In the genomic region with DNA sequence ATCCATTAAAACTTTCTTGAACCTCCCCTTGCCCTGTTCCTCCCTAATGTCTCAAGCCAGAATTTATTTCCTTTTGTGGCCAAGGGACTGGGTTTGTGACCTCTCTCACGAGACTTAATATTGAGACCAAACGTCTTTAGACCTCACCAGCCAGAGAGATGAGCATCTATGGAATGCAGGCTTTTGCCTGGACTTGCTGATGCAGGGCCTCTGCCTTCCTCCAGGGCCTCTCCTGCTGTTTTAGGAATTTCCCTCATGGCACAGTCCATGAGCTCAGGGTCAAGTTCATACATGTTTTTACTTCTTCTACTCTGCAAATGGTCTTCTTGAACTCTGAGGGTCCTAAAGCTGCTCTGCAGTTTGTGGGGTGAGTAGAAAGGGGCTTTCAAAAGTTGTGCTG, we compare ENCODE assay signal across 13 cellular contexts. TPM values are rescaled to one million over a fixed set of nuclear protein-coding genes. Genes with fewer than 3 reads are reported as not detected.
DNase-seq lines count a peak whose midpoint lies in the region; ATAC-seq and TF ChIP-seq lines count a peak whose summit lies in the region.
"Had no signal": no experiment of that assay in that cellular context is flagged by ENCODE, and none has a peak within 500 bp of the region (broad histone marks: within the 10 kb centered on the region; RNA-seq: fewer than 3 reads in every experiment).

No MANE protein-coding gene starts in this region.

- DNase-seq in GM23338 (ENCODE audit: low spot score) (peak; percentile 81), adipocyte (ENCODE audit: low read depth) (peak; percentile 57), foreskin fibroblast (peak in 1 of 2 donors; percentile 33), prostate gland (ENCODE audit: low spot score) (peak; percentile 26), OCI-M2 (lab: John Stamatoyannopoulos, UW; ENCODE audit: unreplicated experiment) (no peak), NCI-H446 (lab: John Stamatoyannopoulos, UW) (no peak), occipital lobe (lab: John Stamatoyannopoulos, UW) (no peak)
- DNase-seq: activated CD4-positive, alpha-beta T cell treated with anti-CD3 and anti-CD28 coated beads for 36 hours; NCI-H774 had no signal

- H3K4me1 Mint-ChIP-seq in GM23338, result peaks cover 47% of the 10 kb centered on the region

- no peak overlapping the region for H3K27ac Mint-ChIP-seq in GM23338
- H3K27ac Mint-ChIP-seq: activated CD4-positive, alpha-beta T cell treated with anti-CD3 and anti-CD28 coated beads for 36 hours had no signal

- ATAC-seq in GM23338 (peak; percentile 90), HG02981 (IDR thresholded peaks at IDR 0.05; ENCODE audit: unreplicated experiment) (no peak)
- ATAC-seq: activated CD4-positive, alpha-beta T cell treated with anti-CD3 and anti-CD28 coated beads for 36 hours had no signal

- 36% methylated on average over 2 of the region's 2 CpGs for WGBS in prostate gland

- H3K4me3 Mint-ChIP-seq in GM23338, result no peak overlapping the region
- H3K4me3 Mint-ChIP-seq: activated CD4-positive, alpha-beta T cell treated with anti-CD3 and anti-CD28 coated beads for 36 hours had no signal

- no peaks in the 10 kb centered on the region for H3K36me3 Mint-ChIP-seq in GM23338 (ENCODE audit: low read depth)

- no peak overlapping the region for H2AFZ ChIP-seq in GM23338

- H3K79me2 ChIP-seq in GM23338 (replicated peaks; ENCODE audit: insufficient read depth), result no peaks in the 10 kb centered on the region

- H3K4me1 ChIP-seq in GM23338 (ENCODE audit: insufficient read depth), result peaks cover 35% of the 10 kb centered on the region
- H3K4me1 ChIP-seq in adipocyte (ENCODE audit: control insufficient read depth, insufficient read depth, low read length), result peaks cover 31% of the 10 kb centered on the region
- no peaks in the 10 kb centered on the region for H3K4me1 ChIP-seq in prostate gland (replicated peaks)

- H3K9me3 ChIP-seq in adipocyte (ENCODE audit: control insufficient read depth, low read length), result no peaks in the 10 kb centered on the region
- no peaks in the 10 kb centered on the region for H3K9me3 ChIP-seq in prostate gland
- H3K9me3 ChIP-seq: SJSA1 had no signal

- no peak for TF ChIP-seq POLR2A in prostate gland (IDR thresholded peaks at IDR 0.05)

- no peaks in the 10 kb centered on the region; the same call in none of the 2 replicates for H3K9me2 ChIP-seq in GM23338 (ENCODE audit: insufficient read depth)

- H3K9me3 Mint-ChIP-seq in GM23338, result no peaks in the 10 kb centered on the region

- H3K27me3 Mint-ChIP-seq in GM23338 (ENCODE audit: insufficient read depth, low read depth, poor library complexity), result peaks cover 4% of the 10 kb centered on the region
- H3K27me3 Mint-ChIP-seq: activated CD4-positive, alpha-beta T cell treated with anti-CD3 and anti-CD28 coated beads for 36 hours had no signal

- peak overlapping the region; percentile 41; the same call in 1 of the 2 replicates for H3K4me2 ChIP-seq in GM23338

- intact Hi-C loops in prostate gland (cut with DNase I), result no loop called here

- H3F3A ChIP-seq in GM23338 (replicated peaks; ENCODE audit: low read depth), result no peaks in the 10 kb centered on the region

- no peak overlapping the region for H3K9ac ChIP-seq in adipocyte (ENCODE audit: low read length)

- TF ChIP-seq CTCF in GM23338 (conservative IDR thresholded peaks at IDR 0.05; ENCODE audit: low read depth in 2 of 2), result no peak
- TF ChIP-seq CTCF in foreskin fibroblast (IDR thresholded peaks at IDR 0.05; ENCODE audit: low read depth, low read length), result peak; percentile 10
- peak in 1 of 4 experiments; percentile 28 for TF ChIP-seq CTCF in prostate gland (IDR thresholded peaks at IDR 0.05)

- H3K27me3 ChIP-seq in GM23338 (ENCODE audit: insufficient read depth) (no peaks in the 10 kb centered on the region), adipocyte (replicated peaks; ENCODE audit: control insufficient read depth, insufficient read depth, low read length) (no peaks in the 10 kb centered on the region), prostate gland (replicated peaks; ENCODE audit: insufficient read depth) (no peaks in the 10 kb centered on the region)
- H3K27me3 ChIP-seq: SJSA1 had no signal

- H4K20me1 ChIP-seq in GM23338 (replicated peaks; ENCODE audit: insufficient read depth), result no peaks in the 10 kb centered on the region

- H3K4me3 ChIP-seq in GM23338 (no peak overlapping the region), adipocyte (ENCODE audit: low read length) (no peak overlapping the region), foreskin fibroblast (ENCODE audit: low read depth in 1 of 2, low read length in 2 of 2) (no peak overlapping the region), prostate gland (no peak overlapping the region)
- H3K4me3 ChIP-seq: SJSA1, skin epidermis had no signal

- no peaks in the 10 kb centered on the region for H3K36me3 ChIP-seq in GM23338 (ENCODE audit: insufficient read depth)
- H3K36me3 ChIP-seq in adipocyte (ENCODE audit: control insufficient read depth, insufficient read depth, low read length, severe bottlenecking), result no peaks in the 10 kb centered on the region
- H3K36me3 ChIP-seq in prostate gland, result no peaks in the 10 kb centered on the region
- H3K36me3 ChIP-seq: SJSA1 had no signal

- no peak overlapping the region for H3K27ac ChIP-seq in GM23338 (ENCODE audit: low read depth)
- H3K27ac ChIP-seq in prostate gland, result no peak overlapping the region
- H3K27ac ChIP-seq: SJSA1 had no signal

TF ChIP-seq in GM23338, 12 proteins besides CTCF, POLR2A, EP300 and RAD21 (continues in another document):
- TF ChIP-seq, protein P1, sequence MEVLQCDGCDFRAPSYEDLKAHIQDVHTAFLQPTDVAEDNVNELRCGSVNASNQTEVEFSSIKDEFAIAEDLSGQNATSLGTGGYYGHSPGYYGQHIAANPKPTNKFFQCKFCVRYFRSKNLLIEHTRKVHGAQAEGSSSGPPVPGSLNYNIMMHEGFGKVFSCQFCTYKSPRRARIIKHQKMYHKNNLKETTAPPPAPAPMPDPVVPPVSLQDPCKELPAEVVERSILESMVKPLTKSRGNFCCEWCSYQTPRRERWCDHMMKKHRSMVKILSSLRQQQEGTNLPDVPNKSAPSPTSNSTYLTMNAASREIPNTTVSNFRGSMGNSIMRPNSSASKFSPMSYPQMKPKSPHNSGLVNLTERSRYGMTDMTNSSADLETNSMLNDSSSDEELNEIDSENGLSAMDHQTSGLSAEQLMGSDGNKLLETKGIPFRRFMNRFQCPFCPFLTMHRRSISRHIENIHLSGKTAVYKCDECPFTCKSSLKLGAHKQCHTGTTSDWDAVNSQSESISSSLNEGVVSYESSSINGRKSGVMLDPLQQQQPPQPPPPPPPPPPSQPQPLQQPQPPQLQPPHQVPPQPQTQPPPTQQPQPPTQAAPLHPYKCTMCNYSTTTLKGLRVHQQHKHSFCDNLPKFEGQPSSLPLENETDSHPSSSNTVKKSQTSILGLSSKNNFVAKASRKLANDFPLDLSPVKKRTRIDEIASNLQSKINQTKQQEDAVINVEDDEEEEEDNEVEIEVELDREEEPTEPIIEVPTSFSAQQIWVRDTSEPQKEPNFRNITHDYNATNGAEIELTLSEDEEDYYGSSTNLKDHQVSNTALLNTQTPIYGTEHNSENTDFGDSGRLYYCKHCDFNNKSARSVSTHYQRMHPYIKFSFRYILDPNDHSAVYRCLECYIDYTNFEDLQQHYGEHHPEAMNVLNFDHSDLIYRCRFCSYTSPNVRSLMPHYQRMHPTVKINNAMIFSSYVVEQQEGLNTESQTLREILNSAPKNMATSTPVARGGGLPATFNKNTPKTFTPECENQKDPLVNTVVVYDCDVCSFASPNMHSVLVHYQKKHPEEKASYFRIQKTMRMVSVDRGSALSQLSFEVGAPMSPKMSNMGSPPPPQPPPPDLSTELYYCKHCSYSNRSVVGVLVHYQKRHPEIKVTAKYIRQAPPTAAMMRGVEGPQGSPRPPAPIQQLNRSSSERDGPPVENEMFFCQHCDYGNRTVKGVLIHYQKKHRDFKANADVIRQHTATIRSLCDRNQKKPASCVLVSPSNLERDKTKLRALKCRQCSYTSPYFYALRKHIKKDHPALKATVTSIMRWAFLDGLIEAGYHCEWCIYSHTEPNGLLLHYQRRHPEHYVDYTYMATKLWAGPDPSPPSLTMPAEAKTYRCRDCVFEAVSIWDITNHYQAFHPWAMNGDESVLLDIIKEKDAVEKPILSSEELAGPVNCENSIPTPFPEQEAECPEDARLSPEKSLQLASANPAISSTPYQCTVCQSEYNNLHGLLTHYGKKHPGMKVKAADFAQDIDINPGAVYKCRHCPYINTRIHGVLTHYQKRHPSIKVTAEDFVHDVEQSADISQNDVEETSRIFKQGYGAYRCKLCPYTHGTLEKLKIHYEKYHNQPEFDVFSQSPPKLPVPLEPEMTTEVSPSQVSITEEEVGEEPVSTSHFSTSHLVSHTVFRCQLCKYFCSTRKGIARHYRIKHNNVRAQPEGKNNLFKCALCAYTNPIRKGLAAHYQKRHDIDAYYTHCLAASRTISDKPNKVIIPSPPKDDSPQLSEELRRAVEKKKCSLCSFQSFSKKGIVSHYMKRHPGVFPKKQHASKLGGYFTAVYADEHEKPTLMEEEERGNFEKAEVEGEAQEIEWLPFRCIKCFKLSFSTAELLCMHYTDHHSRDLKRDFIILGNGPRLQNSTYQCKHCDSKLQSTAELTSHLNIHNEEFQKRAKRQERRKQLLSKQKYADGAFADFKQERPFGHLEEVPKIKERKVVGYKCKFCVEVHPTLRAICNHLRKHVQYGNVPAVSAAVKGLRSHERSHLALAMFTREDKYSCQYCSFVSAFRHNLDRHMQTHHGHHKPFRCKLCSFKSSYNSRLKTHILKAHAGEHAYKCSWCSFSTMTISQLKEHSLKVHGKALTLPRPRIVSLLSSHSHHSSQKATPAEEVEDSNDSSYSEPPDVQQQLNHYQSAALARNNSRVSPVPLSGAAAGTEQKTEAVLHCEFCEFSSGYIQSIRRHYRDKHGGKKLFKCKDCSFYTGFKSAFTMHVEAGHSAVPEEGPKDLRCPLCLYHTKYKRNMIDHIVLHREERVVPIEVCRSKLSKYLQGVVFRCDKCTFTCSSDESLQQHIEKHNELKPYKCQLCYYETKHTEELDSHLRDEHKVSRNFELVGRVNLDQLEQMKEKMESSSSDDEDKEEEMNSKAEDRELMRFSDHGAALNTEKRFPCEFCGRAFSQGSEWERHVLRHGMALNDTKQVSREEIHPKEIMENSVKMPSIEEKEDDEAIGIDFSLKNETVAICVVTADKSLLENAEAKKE (CRISPR knock-in tag; IDR thresholded peaks at IDR 0.05), result peak; percentile 81

RNA-seq across cellular contexts. Expression of a gene that starts 22.3 kb away (rescaled TPM):
- total RNA-seq in GM23338 (2014; rRNA removed; shearing (Covaris generic)), result not detected in 2 replicates
- 0.14 TPM in 1 of 2 replicates, not detected in the other for polyA plus RNA-seq in GM23338 (2016; fragmentation: Nextera tagmentation; extraction: Ambion mirVana)
- total RNA-seq in prostate gland (not detected), occipital lobe (0.78 TPM)
- total RNA-seq: dermis microvascular lymphatic vessel endothelial cell had no signal

RNA-seq across cellular contexts. Expression of a gene that starts 30.0 kb away (rescaled TPM):
- total RNA-seq in GM23338 (2014; rRNA removed; shearing (Covaris generic)), result 0.19 and 0.73 TPM in 2 replicates
- 0.47 and 0.65 TPM in 2 replicates for polyA plus RNA-seq in GM23338 (2016; fragmentation: Nextera tagmentation; extraction: Ambion mirVana)
- 10 to 100 TPM in 1 of 2 donors, not detected in 1; 27.4 TPM for total RNA-seq in prostate gland
- total RNA-seq in occipital lobe, result not detected
- total RNA-seq: dermis microvascular lymphatic vessel endothelial cell had no signal

RNA-seq across cellular contexts. Expression of a gene that starts 49.9 kb away (rescaled TPM):
- total RNA-seq in GM23338 (2014; rRNA removed; shearing (Covaris generic)), result 15.1 and 16.2 TPM in 2 replicates
- 28.6 and 30.2 TPM in 2 replicates for polyA plus RNA-seq in GM23338 (2016; fragmentation: Nextera tagmentation; extraction: Ambion mirVana)
- total RNA-seq in prostate gland (1 to 10 TPM in 1 of 2 donors, under 1 TPM in 1; 0.23 to 3.1 TPM), occipital lobe (2.2 TPM)

Comparison
In these comparisons a context has a peak if more than half of its experiments do, and no peak if none do; other contexts are left out.
1. DNase-seq: peak in GM23338 (single experiment), adipocyte (single experiment) and prostate gland (single experiment); none in OCI-M2 (single experiment), NCI-H446 (0 of 2) and occipital lobe (single experiment).